ENCODE assay signal across 10 cellular contexts in genomic region chr7:22433710-22434460, GRCh38.
DNase-seq lines count a peak whose midpoint lies in the region; ATAC-seq and TF ChIP-seq lines count a peak whose summit lies in the region.
"Had no signal": no experiment of that assay in that cellular context is flagged by ENCODE, and none has a peak within 500 bp of the region (broad histone marks: within the 10 kb centered on the region; RNA-seq: fewer than 3 reads in every experiment).

No MANE protein-coding gene starts in this region.

- WGBS in H9 (ENCODE audit: extremely low coverage, insufficient read length, low lambda C conversion rate), result no CpG with 5 or more reads among the region's 11 CpGs

- H2BK5ac ChIP-seq in H9 (ENCODE audit: insufficient read length, low read length), result no peak overlapping the region

- peaks cover 0 to 2% (median 0%) of the 10 kb centered on the region in 3 experiments; a peak in 4 of 7 replicates for H3K36me3 Mint-ChIP-seq in H9 (ENCODE audit: insufficient read depth in 1 of 3, low read depth in 3 of 3)
- H3K36me3 Mint-ChIP-seq in activated CD4-positive, alpha-beta T cell treated with anti-CD3 and anti-CD28 coated beads, Interleukin-2, amount 10 ng/mL, durations not matched to agents 7 days and 5 days (ENCODE audit: low read depth), result no peaks in the 10 kb centered on the region

- H3K56ac ChIP-seq in H9 (ENCODE audit: insufficient read length, low read depth, low read length), result no peak overlapping the region

- no peaks in the 10 kb centered on the region for H4K20me1 ChIP-seq in H9 (ENCODE audit: control insufficient read depth, insufficient read depth, insufficient read length)

- H3K4me2 ChIP-seq in H9 (ENCODE audit: insufficient read depth, insufficient read length, low read length), result no peak overlapping the region

- no peaks in the 10 kb centered on the region for H3K27me3 Mint-ChIP-seq in H9 (ENCODE audit: low read depth)
- peaks cover 16% of the 10 kb centered on the region for H3K27me3 Mint-ChIP-seq in activated CD4-positive, alpha-beta T cell treated with anti-CD3 and anti-CD28 coated beads, Interleukin-2, amount 10 ng/mL, durations not matched to agents 7 days and 5 days

- H4K91ac ChIP-seq in H9 (ENCODE audit: insufficient read length, low read depth, low read length), result no peak overlapping the region

- H3K4ac ChIP-seq in H9 (ENCODE audit: low read depth, low read length), result no peak overlapping the region

- H2AK5ac ChIP-seq in H9 (ENCODE audit: insufficient read length, low read length), result peak overlapping the region; percentile 21

- no peak overlapping the region for H2AFZ ChIP-seq in H9 (ENCODE audit: low read length)

- no peak overlapping the region for H2BK15ac ChIP-seq in H9 (ENCODE audit: low read depth, low read length)

- no peak overlapping the region for H3K9ac ChIP-seq in H9 (ENCODE audit: extremely low read depth, insufficient read length, low read length)

- peaks cover 14% of the 10 kb centered on the region for H3K4me1 ChIP-seq in H9 (ENCODE audit: insufficient read depth, low read length)
- H3K4me1 ChIP-seq: stomach had no signal

- CTCF ChIA-PET in activated CD4-positive, alpha-beta T cell treated with anti-CD3 and anti-CD28 coated beads, Interleukin-2, amount 10 ng/mL, durations not matched to agents 7 days and 5 days (lab: Charles Lee), result no interaction called here

- H4K8ac ChIP-seq in H9 (replicated peaks; ENCODE audit: insufficient read length, low read depth, low read length), result no peak overlapping the region

- no peaks in the 10 kb centered on the region for H3K79me1 ChIP-seq in H9 (ENCODE audit: insufficient read depth, low read depth, low read length, poor library complexity, severe bottlenecking)

- H3T11ph ChIP-seq in H9 (ENCODE audit: low read length), result no peak overlapping the region

- no peak overlapping the region for H3K14ac ChIP-seq in H9 (ENCODE audit: insufficient read depth, low read length)

- H3K27me3 ChIP-seq in H9 (ENCODE audit: insufficient read depth, low read length), result no peaks in the 10 kb centered on the region
- H3K27me3 ChIP-seq: stomach had no signal

- H3K18ac ChIP-seq in H9 (ENCODE audit: insufficient read length, low read depth, low read length), result peak overlapping the region; percentile 13

- no peak overlapping the region for H2BK120ac ChIP-seq in H9 (ENCODE audit: low read depth, low read length, poor library complexity, severe bottlenecking)

- ATAC-seq in GM18505 (IDR thresholded peaks at IDR 0.05; ENCODE audit: unreplicated experiment), result no peak
- no peak for ATAC-seq in GM18868 (IDR thresholded peaks at IDR 0.05; ENCODE audit: unreplicated experiment)

- H3K27ac ChIP-seq in H9 (ENCODE audit: insufficient read length, low read depth, low read length), result peak overlapping the region; percentile 67
- H3K27ac ChIP-seq: stomach had no signal

- 0 out of 5 replicates have a peak overlapping the region, but pooled peaks of 1 of the 2 experiments have one; percentile 2 for H3K4me3 Mint-ChIP-seq in H9
- H3K4me3 Mint-ChIP-seq in activated CD4-positive, alpha-beta T cell treated with anti-CD3 and anti-CD28 coated beads, Interleukin-2, amount 10 ng/mL, durations not matched to agents 7 days and 5 days, result no peak overlapping the region

- H3K9me3 Mint-ChIP-seq in H9, result no peaks in the 10 kb centered on the region
- H3K9me3 Mint-ChIP-seq in activated CD4-positive, alpha-beta T cell treated with anti-CD3 and anti-CD28 coated beads, Interleukin-2, amount 10 ng/mL, durations not matched to agents 7 days and 5 days, result no peaks in the 10 kb centered on the region

- H4K5ac ChIP-seq in H9 (ENCODE audit: insufficient read length, low read depth, low read length), result no peak overlapping the region

- DNase-seq in H9 (peak; percentile 85), SHP77 treated with DMSO at 0.1 percent for 48 hours (lab: John Stamatoyannopoulos, UW) (peak; percentile 57), glomerular visceral epithelial cell (ENCODE audit: extremely low spot score) (peak; percentile 6), pulmonary artery endothelial cell (ENCODE audit: low read depth, low spot score) (peak; percentile 67), RPMI8226 (no peak)
- no peak for DNase-seq in activated CD4-positive, alpha-beta T cell treated with anti-CD3 and anti-CD28 coated beads, Interleukin-2, amount 10 ng/mL, durations not matched to agents 7 days and 5 days
- DNase-seq: effector memory CD4-positive, alpha-beta T cell; stomach had no signal

- no peak overlapping the region for H3K23ac ChIP-seq in H9 (ENCODE audit: insufficient read length, low read depth, low read length)

- no peaks in the 10 kb centered on the region for H3K9me3 ChIP-seq in H9 (ENCODE audit: control insufficient read depth, low read depth, low read length)
- H3K9me3 ChIP-seq: stomach had no signal

- no peaks in the 10 kb centered on the region for H3K23me2 ChIP-seq in H9 (ENCODE audit: insufficient read length, low read depth, low read length, poor library complexity, severe bottlenecking)

- H3K27ac Mint-ChIP-seq in H9, result peak overlapping the region; percentile 72 to 98 (median 97); a peak in 6 of 7 replicates
- H3K27ac Mint-ChIP-seq in activated CD4-positive, alpha-beta T cell treated with anti-CD3 and anti-CD28 coated beads, Interleukin-2, amount 10 ng/mL, durations not matched to agents 7 days and 5 days, result no peak overlapping the region

- POLR2A ChIA-PET in activated CD4-positive, alpha-beta T cell treated with anti-CD3 and anti-CD28 coated beads, Interleukin-2, amount 10 ng/mL, durations not matched to agents 7 days and 5 days (lab: Charles Lee), result no interaction called here

- TF ChIP-seq POLR2A in GM18505 (IDR thresholded peaks at IDR 0.05; ENCODE audit: borderline replicate concordance, extremely low read depth, insufficient read depth, insufficient read length), result no peak

- peak overlapping the region; percentile 11 for H2BK12ac ChIP-seq in H9 (ENCODE audit: insufficient read length, low read depth, low read length)

- H3K4me1 Mint-ChIP-seq in H9, result peaks cover 32 to 35% of the 10 kb centered on the region in 2 experiments
- H3K4me1 Mint-ChIP-seq in activated CD4-positive, alpha-beta T cell treated with anti-CD3 and anti-CD28 coated beads, Interleukin-2, amount 10 ng/mL, durations not matched to agents 7 days and 5 days, result peaks cover 3% of the 10 kb centered on the region

- H2BK20ac ChIP-seq in H9 (ENCODE audit: low read depth, low read length, poor library complexity, severe bottlenecking), result no peak overlapping the region

- TF ChIP-seq CTCF in H9 (conservative IDR thresholded peaks at IDR 0.05), result no peak

- no peaks in the 10 kb centered on the region for H3K79me2 ChIP-seq in H9 (ENCODE audit: insufficient read depth, low read length)

Comparison
In these comparisons a context has a peak if more than half of its experiments do, and no peak if none do; other contexts are left out.
1. DNase-seq: peak in H9 (single experiment), SHP77 treated with DMSO at 0.1 percent for 48 hours (single experiment), glomerular visceral epithelial cell (single experiment) and pulmonary artery endothelial cell (single experiment); none in activated CD4-positive, alpha-beta T cell treated with anti-CD3 and anti-CD28 coated beads, Interleukin-2, amount 10 ng/mL, durations not matched to agents 7 days and 5 days (single experiment) and RPMI8226 (single experiment).